In genomic region chr4:24476209-24476781, GRCh38 we compare ENCODE assay signal across 9 cellular contexts.
DNase-seq lines count a peak whose midpoint lies in the region; ATAC-seq, FAIRE-seq and TF ChIP-seq lines count a peak whose summit lies in the region.
"Had no signal": no experiment of that assay in that cellular context is flagged by ENCODE, and none has a peak within 500 bp of the region (broad histone marks: within the 10 kb centered on the region; RNA-seq: fewer than 3 reads in every experiment).

No MANE protein-coding gene starts in this region.

- H3K27ac ChIP-seq in RWPE1: no peak overlapping the region

- peak; percentile 49 for DNase-seq in AG08396 (ENCODE audit: low spot score)
- DNase-seq in RWPE1 (ENCODE audit: low spot score): peak; percentile 48
- DNase-seq in iris pigment epithelial cell (ENCODE audit: low read depth): peak; percentile 36
- no peak for DNase-seq in GM12891 (ENCODE audit: insufficient read length, low spot score)
- no peak for DNase-seq in NCI-H446 (lab: John Stamatoyannopoulos, UW)
- no peak for DNase-seq in GOT3 (lab: John Stamatoyannopoulos, UW)

- no peak for FAIRE-seq in GM12891 (lab: Jason Lieb, UNC)
- FAIRE-seq: TTC549 had no signal

- CTCF ChIA-PET in RWPE1 (lab: Yijun Ruan, JAX): interaction anchor here (0.5 to 0.7 kb wide), 3 partner anchors 55 to 600 kb away, joined by 3 to 4 read pairs (median 3); no protein-coding TSS in a partner anchor

- ATAC-seq in GM18868 (IDR thresholded peaks at IDR 0.05; ENCODE audit: unreplicated experiment) (peak; percentile 40), GM19452 (IDR thresholded peaks at IDR 0.05; ENCODE audit: unreplicated experiment) (no peak)

- POLR2A ChIA-PET in RWPE1 (lab: Yijun Ruan, JAX; ENCODE audit: low non-redundant PET): no interaction called here

- peak; percentile 64 for TF ChIP-seq CTCF in RWPE1 (conservative IDR thresholded peaks at IDR 0.05; ENCODE audit: low read depth)

- no peak for TF ChIP-seq POLR2A in GM12891 (IDR thresholded peaks at IDR 0.05; ENCODE audit: low read depth, low read length)

TF ChIP-seq in GM12891, 5 proteins besides CTCF, POLR2A, EP300 and RAD21:
- no peak for TF ChIP-seq TAF1 (IDR thresholded peaks at IDR 0.05; ENCODE audit: low read depth, low read length)
- TF ChIP-seq PAX5 (IDR thresholded peaks at IDR 0.05; ENCODE audit: insufficient read depth, low read length, severe bottlenecking): no peak
- TF ChIP-seq POLR2AphosphoS5 (IDR thresholded peaks at IDR 0.05; ENCODE audit: low read depth, low read length): no peak
- no peak for TF ChIP-seq POU2F2 (IDR thresholded peaks at IDR 0.05; ENCODE audit: low read depth, low read length)

Comparison
In these comparisons a context has a peak if more than half of its experiments do, and no peak if none do; other contexts are left out.
1. DNase-seq: peak in AG08396 (single experiment), RWPE1 (single experiment) and iris pigment epithelial cell (single experiment); none in GM12891 (single experiment), NCI-H446 (0 of 2) and GOT3 (single experiment).